Comparison of ENCODE assay signal across 2 cellular contexts in the genomic region with DNA sequence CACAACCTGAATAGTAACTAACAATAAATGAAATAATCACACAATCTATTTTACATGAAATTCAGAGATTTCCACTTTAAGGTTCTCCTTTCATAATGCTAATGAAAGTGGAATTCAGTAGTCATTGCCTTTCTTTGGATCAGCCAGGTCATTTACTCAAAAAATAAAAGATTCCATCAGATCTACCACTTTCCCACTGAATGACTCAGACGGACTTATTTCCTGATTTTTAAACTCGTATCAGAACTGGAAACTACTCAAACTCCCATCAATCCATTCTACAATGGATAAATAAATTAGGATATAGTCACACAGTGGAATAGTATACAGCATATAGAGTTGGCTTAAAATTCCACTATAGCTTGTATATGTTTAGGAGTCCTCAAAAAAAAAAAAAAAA.
TF ChIP-seq lines count a peak whose summit lies in the region.

No MANE protein-coding gene starts in this region.

TF ChIP-seq in SK-N-SH, 30 proteins besides CTCF, POLR2A, EP300 and RAD21 (continued from another document):
- TF ChIP-seq ZBTB33 (IDR thresholded peaks at IDR 0.05; ENCODE audit: borderline replicate concordance, low read depth): no peak
- no peak for TF ChIP-seq YY1 (IDR thresholded peaks at IDR 0.05; ENCODE audit: low read depth)
- no peak for TF ChIP-seq GATA2 (CRISPR knock-in tag; IDR thresholded peaks at IDR 0.05)
- TF ChIP-seq PBX3 (IDR thresholded peaks at IDR 0.05): no peak
- no peak for TF ChIP-seq RXRA (IDR thresholded peaks at IDR 0.05; ENCODE audit: borderline replicate concordance, low read depth)
- TF ChIP-seq, protein P1, sequence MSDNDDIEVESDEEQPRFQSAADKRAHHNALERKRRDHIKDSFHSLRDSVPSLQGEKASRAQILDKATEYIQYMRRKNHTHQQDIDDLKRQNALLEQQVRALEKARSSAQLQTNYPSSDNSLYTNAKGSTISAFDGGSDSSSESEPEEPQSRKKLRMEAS (IDR thresholded peaks at IDR 0.05; ENCODE audit: low read depth): no peak
TF ChIP-seq in SK-N-SH: peak in this region for 1.

TF ChIP-seq in SK-N-SH treated with all-trans-retinoic acid at 6 μM for 48 hours, 23 proteins besides CTCF, POLR2A, EP300 and RAD21 (continued from another document):
- no peak for TF ChIP-seq TSHZ2 (CRISPR knock-in tag; IDR thresholded peaks at IDR 0.05)
